In the genomic region with DNA sequence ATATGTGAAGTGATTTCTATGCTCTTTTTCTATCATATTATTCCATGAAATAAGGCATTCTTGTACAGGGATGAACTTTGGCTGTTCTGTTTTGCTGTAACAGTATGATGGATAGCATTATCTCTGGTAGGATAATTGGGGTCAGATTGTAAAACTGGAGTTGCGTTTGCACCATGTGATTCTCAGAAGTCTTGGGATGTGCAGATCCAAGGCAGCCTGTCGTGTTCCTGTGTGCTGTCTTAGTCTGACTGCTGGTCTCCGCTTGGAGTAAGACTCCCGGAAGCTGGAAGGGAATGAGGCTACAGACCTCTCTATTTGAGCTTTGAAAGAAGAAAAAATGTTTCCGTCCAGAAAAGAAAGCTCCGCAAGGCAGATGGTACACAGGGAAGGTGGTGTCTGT, we compare ENCODE assay signal across 22 cellular contexts.
"Had no signal": no experiment of that assay in that cellular context is flagged by ENCODE, and none has a peak within 500 bp of the region (broad histone marks: within the 10 kb centered on the region; RNA-seq: fewer than 3 reads in every experiment).

No MANE protein-coding gene starts in this region.

- H3K4me1 Mint-ChIP-seq: activated CD4-positive, alpha-beta T cell treated with anti-CD3 and anti-CD28 coated beads for 36 hours had no signal

- DNase-seq: activated CD4-positive, alpha-beta T cell treated with anti-CD3 and anti-CD28 coated beads for 36 hours; activated CD8-positive, alpha-beta T cell treated with anti-CD3 and anti-CD28 coated beads for 36 hours; activated gamma-delta T cell; activated T-cell treated with anti-CD3 and anti-CD28 coated beads, Interleukin-2, amount 50 U/mL, for 72 hours; amygdala; caudate nucleus; effector CD4-positive, alpha-beta T cell; hypothalamus; kidney glomerular epithelial cell; nucleus accumbens; right cardiac atrium; small intestine; stimulated activated CD4-positive, alpha-beta T cell treated with anti-CD3 and anti-CD28 coated beads, Interleukin-4, amount 100 ng/mL, for 24 hours; stimulated activated naive CD4-positive, alpha-beta T cell; tibial artery; WERI-Rb-1 had no signal

- H3K4me3 ChIP-seq: body of pancreas, coronary artery, tibial artery had no signal

- H3K27me3 Mint-ChIP-seq: activated CD8-positive, alpha-beta T cell treated with anti-CD3 and anti-CD28 coated beads for 36 hours; natural killer cell treated with Interleukin-12 subunit alpha and Interleukin-12 subunit beta and Interleukin-15 and Interleukin-18, amount 100 ng/mL, for 72 hours; progenitor cell of endocrine pancreas had no signal

- ATAC-seq: activated CD4-positive, alpha-beta T cell treated with anti-CD3 and anti-CD28 coated beads for 36 hours; activated CD8-positive, alpha-beta T cell treated with anti-CD3 and anti-CD28 coated beads for 36 hours; activated naive CD4-positive, alpha-beta T cell treated with anti-CD3 and anti-CD28 coated beads, Interleukin-2, amount 50 U/mL, for 72 hours; activated T-cell treated with anti-CD3 and anti-CD28 coated beads, Interleukin-2, amount 50 U/mL, for 72 hours; body of pancreas; natural killer cell treated with Interleukin-12 subunit alpha and Interleukin-12 subunit beta and Interleukin-15 and Interleukin-18, amount 100 ng/mL, for 72 hours; right cardiac atrium had no signal

- H3K27ac Mint-ChIP-seq: activated CD4-positive, alpha-beta T cell treated with anti-CD3 and anti-CD28 coated beads for 36 hours; activated CD8-positive, alpha-beta T cell treated with anti-CD3 and anti-CD28 coated beads for 36 hours; activated naive CD4-positive, alpha-beta T cell treated with anti-CD3 and anti-CD28 coated beads, Interleukin-2, amount 50 U/mL, for 72 hours; activated T-cell treated with anti-CD3 and anti-CD28 coated beads, Interleukin-2, amount 50 U/mL, for 72 hours; natural killer cell treated with Interleukin-12 subunit alpha and Interleukin-12 subunit beta and Interleukin-15 and Interleukin-18, amount 100 ng/mL, for 72 hours; progenitor cell of endocrine pancreas; T-helper 1 cell treated with Interleukin-12 subunit alpha and Interleukin-12 subunit beta and Interleukin-4 antibody, amounts not matched to agents 30 μg/mL and 1 μg/mL, for 36 hours had no signal

- H3K4me3 Mint-ChIP-seq: activated CD4-positive, alpha-beta T cell treated with anti-CD3 and anti-CD28 coated beads for 36 hours; activated CD8-positive, alpha-beta T cell treated with anti-CD3 and anti-CD28 coated beads for 36 hours; activated T-cell treated with anti-CD3 and anti-CD28 coated beads, Interleukin-2, amount 50 U/mL, for 72 hours; natural killer cell treated with Interleukin-12 subunit alpha and Interleukin-12 subunit beta and Interleukin-15 and Interleukin-18, amount 100 ng/mL, for 72 hours; T-helper 1 cell treated with Interleukin-12 subunit alpha and Interleukin-12 subunit beta and Interleukin-4 antibody, amounts not matched to agents 30 μg/mL and 1 μg/mL, for 36 hours had no signal
